ENCODE assay signal across 8 cellular contexts in the genomic region with DNA sequence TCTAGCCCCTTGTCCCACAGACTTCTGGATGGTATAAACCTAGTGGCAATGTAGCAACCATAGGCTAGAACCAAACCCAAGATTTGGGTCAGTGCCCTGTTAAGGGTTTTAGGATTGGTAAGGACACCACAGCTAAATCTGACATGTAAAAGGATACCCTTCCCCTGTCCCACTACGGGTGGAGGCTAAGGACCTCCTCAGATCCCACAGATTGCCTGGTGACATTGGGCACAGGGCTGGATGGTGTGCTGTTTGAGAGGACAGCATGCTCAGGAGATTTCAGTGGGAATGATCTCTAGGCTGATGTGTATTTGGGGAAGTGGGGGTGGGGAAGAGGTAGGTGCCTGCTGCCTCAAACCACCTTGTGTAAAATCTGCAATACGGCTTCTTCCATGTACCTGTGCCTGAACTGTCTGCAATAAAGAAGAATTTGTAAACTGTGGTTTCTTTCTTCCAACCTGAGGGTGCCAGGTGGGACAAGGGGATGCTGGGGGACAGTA. TPM values are rescaled to one million over a fixed set of nuclear protein-coding genes. Genes with fewer than 3 reads are reported as not detected.
DNase-seq lines count a peak whose midpoint lies in the region; ATAC-seq and TF ChIP-seq lines count a peak whose summit lies in the region.

No MANE protein-coding gene starts in this region.

- POLR2A ChIA-PET in CD8-positive, alpha-beta T cell (lab: Charles Lee), result interaction anchor here (1.7 kb wide), 1 partner anchor 64 kb away, joined by 7 read pairs; no protein-coding TSS in a partner anchor

- no peak for TF ChIP-seq CTCF in CD8-positive, alpha-beta T cell (IDR thresholded peaks at IDR 0.05)
- no peak for TF ChIP-seq CTCF in dorsolateral prefrontal cortex (IDR thresholded peaks at IDR 0.05 in 54 of 56, conservative IDR thresholded peaks at IDR 0.05 in 2 of 56; ENCODE audit: low read depth in 1 of 56, partially characterized antibody in 56 of 56)
- TF ChIP-seq CTCF in neutrophil (IDR thresholded peaks at IDR 0.05), result no peak

- intact Hi-C loops in CD8-positive, alpha-beta T cell (cut with DNase I, micrococcal nuclease), result loop anchor here (1.0 to 5.0 kb wide), 7 partner anchors 21 to 65 kb away; partner anchors contain the start of genes PSKH1 (in 2 of the 2), CENPT (in 1 of the 2), PSMB10 (in 1 of the 2) and RANBP10 (in 1 of the 2)
- intact Hi-C loops in dorsolateral prefrontal cortex (cut with DNase I), result loop anchor here (2.0 to 10.0 kb wide), 2 partner anchors 29 to 153 kb away; partner anchors contain the start of genes DDX28 (in 2 of the 2), DUS2 (in 2 of the 2) and THAP11 (in 1 of the 2)

- peak overlapping the region; percentile 90 for H3K27ac Mint-ChIP-seq in CD8-positive, alpha-beta T cell

- H3K36me3 Mint-ChIP-seq in CD8-positive, alpha-beta T cell, result peaks cover 54% of the 10 kb centered on the region

- H3K9me3 ChIP-seq in CD8-positive, alpha-beta T cell (ENCODE audit: low read length), result no peaks in the 10 kb centered on the region
- H3K9me3 ChIP-seq in NT2/D1 (ENCODE audit: insufficient read depth, low read length) (no peaks in the 10 kb centered on the region), neutrophil (no peaks in the 10 kb centered on the region)

- H3K9ac ChIP-seq in NT2/D1 (ENCODE audit: insufficient read length, low read depth), result peak overlapping the region; percentile 11

- H3K27ac ChIP-seq in CD8-positive, alpha-beta T cell (ENCODE audit: low read depth, low read length), result peak overlapping the region; percentile 78
- H3K27ac ChIP-seq in dorsolateral prefrontal cortex (peak overlapping the region in 53 of 59 donors; percentile 44 to 93 (median 83)), neutrophil (peak overlapping the region; percentile 85)

- H3K36me3 ChIP-seq in CD8-positive, alpha-beta T cell (ENCODE audit: insufficient read depth, low read length), result peaks cover 16% of the 10 kb centered on the region
- H3K36me3 ChIP-seq in NT2/D1 (ENCODE audit: insufficient read depth, insufficient read length, low read length), result peaks cover 74% of the 10 kb centered on the region
- H3K36me3 ChIP-seq in neutrophil, result peaks cover 26% of the 10 kb centered on the region

- H3K4me3 Mint-ChIP-seq in CD8-positive, alpha-beta T cell, result peak overlapping the region; percentile 90

- CTCF ChIA-PET in CD8-positive, alpha-beta T cell (lab: Charles Lee), result interaction anchor here (1.6 to 1.7 kb wide), 2 partner anchors 11 to 56 kb away, joined by 4 to 6 read pairs; no protein-coding TSS in a partner anchor

- H3K9me3 Mint-ChIP-seq in CD8-positive, alpha-beta T cell, result no peaks in the 10 kb centered on the region

- peaks cover 32% of the 10 kb centered on the region for H3K4me1 ChIP-seq in CD8-positive, alpha-beta T cell (ENCODE audit: insufficient read depth, low read length)
- H3K4me1 ChIP-seq in NT2/D1 (ENCODE audit: insufficient read depth, insufficient read length), result peaks cover 3% of the 10 kb centered on the region
- peaks cover 23 to 27% of the 10 kb centered on the region in 2 experiments for H3K4me1 ChIP-seq in neutrophil (ENCODE audit: control insufficient read depth in 1 of 2, insufficient read depth in 1 of 2, low read depth in 1 of 2, low read length in 1 of 2)

- H3K4me3 ChIP-seq in CD8-positive, alpha-beta T cell (ENCODE audit: low read depth, low read length), result peak overlapping the region; percentile 87
- H3K4me3 ChIP-seq in NT2/D1 (ENCODE audit: insufficient read length, low read depth) (no peak overlapping the region), dorsolateral prefrontal cortex (peak overlapping the region in 56 of 59 donors; percentile 67 to 100 (median 94)), neutrophil (ENCODE audit: low read depth in 1 of 2, low read length in 1 of 2) (peak overlapping the region; percentile 84 to 90)

- DNase-seq in CD8-positive, alpha-beta T cell, result no peak
- DNase-seq in NT2/D1 (ENCODE audit: low read depth, low spot score) (no peak), dorsolateral prefrontal cortex (no peak), NCI-H1092 (lab: John Stamatoyannopoulos, UW) (no peak), midbrain (lab: John Stamatoyannopoulos, UW) (no peak), MV-4-11 (lab: John Stamatoyannopoulos, UW) (no peak), 8988T (no peak)

- H3K27me3 Mint-ChIP-seq in CD8-positive, alpha-beta T cell (ENCODE audit: low read depth), result no peaks in the 10 kb centered on the region

- no peaks in the 10 kb centered on the region for H3K27me3 ChIP-seq in CD8-positive, alpha-beta T cell (ENCODE audit: insufficient read depth, low read length)
- H3K27me3 ChIP-seq in NT2/D1 (ENCODE audit: insufficient read depth, insufficient read length) (no peaks in the 10 kb centered on the region), dorsolateral prefrontal cortex (no peaks in the 10 kb centered on the region), neutrophil (no peaks in the 10 kb centered on the region)

- peaks cover 32% of the 10 kb centered on the region for H3K4me1 Mint-ChIP-seq in CD8-positive, alpha-beta T cell (ENCODE audit: low read depth)

- ATAC-seq in CD8-positive, alpha-beta T cell, result no peak

RNA-seq across cellular contexts. Expression of gene EDC4, which starts 0.7 kb away (rescaled TPM):
- total RNA-seq in CD8-positive, alpha-beta T cell, result 100 to 1,000 TPM; 154 to 169 TPM
- total RNA-seq in dorsolateral prefrontal cortex, result 10 to 100 TPM; 46.0 to 96.6 (median 69.2) TPM

RNA-seq across cellular contexts. Expression of gene NRN1L, which starts 12.5 kb away (rescaled TPM):
- total RNA-seq in CD8-positive, alpha-beta T cell, result 1 to 10 TPM in 1 of 2 experiments, under 1 TPM in 1; 0.90 to 1.4 TPM
- 10 to 100 TPM in 1 of 120 experiments, 1 to 10 TPM in 97, under 1 TPM in 6, not detected in 16; 0.72 to 11.5 (median 2.6) TPM for total RNA-seq in dorsolateral prefrontal cortex

RNA-seq across cellular contexts. Expression of gene PSKH1, which starts 20.9 kb away (rescaled TPM):
- 10 to 100 TPM; 13.3 to 13.4 TPM for total RNA-seq in CD8-positive, alpha-beta T cell
- 10 to 100 TPM; 10.9 to 28.1 (median 18.3) TPM for total RNA-seq in dorsolateral prefrontal cortex

RNA-seq across cellular contexts. Expression of gene CENPT, which starts 24.7 kb away (rescaled TPM):
- 10 to 100 TPM; 67.7 to 72.3 TPM for total RNA-seq in CD8-positive, alpha-beta T cell
- total RNA-seq in dorsolateral prefrontal cortex, result 10 to 100 TPM; 40.0 to 88.4 (median 54.9) TPM

RNA-seq across cellular contexts. Expression of gene NUTF2, which starts 25.4 kb away (rescaled TPM):
- total RNA-seq in CD8-positive, alpha-beta T cell, result 10 to 100 TPM; 23.6 to 23.7 TPM
- 10 to 100 TPM; 51.7 to 88.9 (median 72.2) TPM for total RNA-seq in dorsolateral prefrontal cortex
